In genomic region chr13:39837866-39838265, GRCh38 we compare ENCODE assay signal across 7 cellular contexts.
DNase-seq lines count a peak whose midpoint lies in the region; ATAC-seq, FAIRE-seq and TF ChIP-seq lines count a peak whose summit lies in the region.
"Not testable (repeated sequence)": the region's sequence is repeated elsewhere in the genome, so short reads cannot be mapped to it uniquely, and the experiment has no call there.

No MANE protein-coding gene starts in this region.

- dilution Hi-C loops in mammary epithelial cell (cut with HindIII; ENCODE audit: low sequenced_read_pairs), result not testable (repeated sequence)

- H2AFZ ChIP-seq in PC-3 (ENCODE audit: low read length); mammary epithelial cell (ENCODE audit: low read depth, low read length); smooth muscle cell (ENCODE audit: low read depth): not testable (repeated sequence)

- H3K27me3 ChIP-seq in PC-3 (ENCODE audit: low read length); mammary epithelial cell (ENCODE audit: insufficient read depth, low read length); smooth muscle cell (ENCODE audit: low read depth): not testable (repeated sequence)

- CTCF ChIA-PET in PC-3 (lab: Charles Lee); mammary epithelial cell (lab: Charles Lee; ENCODE audit: low non-redundant PET): not testable (repeated sequence)

- not testable (repeated sequence) for H3K36me3 ChIP-seq in PC-3 (ENCODE audit: low read depth, low read length); mammary epithelial cell (ENCODE audit: insufficient read depth, low read length); smooth muscle cell (ENCODE audit: low read depth)

- intact Hi-C loops in PC-3 (cut with micrococcal nuclease); mammary epithelial cell (cut with micrococcal nuclease): not testable (repeated sequence)

- in situ Hi-C loops in mammary epithelial cell (cut with MboI; ENCODE audit: low sequenced_read_pairs in 2 of 2), result not testable (repeated sequence)

- not testable (repeated sequence) for H3K79me2 ChIP-seq in PC-3 (ENCODE audit: low read length); mammary epithelial cell (ENCODE audit: insufficient read depth, low read length); smooth muscle cell (ENCODE audit: low read depth)

- H3K4me1 ChIP-seq in PC-3 (ENCODE audit: insufficient read depth, low read length), result peaks cover 27% of the 10 kb centered on the region
- H3K4me1 ChIP-seq in mammary epithelial cell (ENCODE audit: insufficient read depth, low read length), result peaks cover 27% of the 10 kb centered on the region
- H3K4me1 ChIP-seq in smooth muscle cell (ENCODE audit: low read depth), result not testable (repeated sequence)

- not testable (repeated sequence) for H4K20me1 ChIP-seq in PC-3 (ENCODE audit: low read length); mammary epithelial cell (ENCODE audit: insufficient read depth, low read length); smooth muscle cell (ENCODE audit: low read depth)

- 0% methylated on average over 1 of the region's 1 CpG for WGBS in mammary epithelial cell (ENCODE audit: low coverage, missing lambda C conversion rate)
- WGBS in smooth muscle cell (ENCODE audit: low lambda C conversion rate), result 73% methylated on average over 1 of the region's 1 CpG

- not testable (repeated sequence) for H3K9ac ChIP-seq in PC-3 (ENCODE audit: low read length); mammary epithelial cell (ENCODE audit: insufficient read depth, low read length); smooth muscle cell (ENCODE audit: low read depth)

- POLR2A ChIA-PET in PC-3 (lab: Charles Lee; ENCODE audit: unreplicated experiment), result not testable (repeated sequence)

- H3F3A ChIP-seq in PC-3 (ENCODE audit: low read length, unreplicated experiment); smooth muscle cell (ENCODE audit: low read depth): not testable (repeated sequence)

- BruUV-seq in PC-3 (replicated peaks; lab: Mats Ljungman, UMichigan); mammary epithelial cell (replicated peaks; lab: Mats Ljungman, UMichigan): not testable (repeated sequence)

- not testable (repeated sequence) for ATAC-seq in PC-3
- ATAC-seq in SK-N-SH treated with all-trans-retinoic acid at 6 μM for 48 hours, result peak; percentile 53

- H3K9me2 ChIP-seq in PC-3 (replicated peaks; ENCODE audit: low read length), result not testable (repeated sequence)

- not testable (repeated sequence) for H3K4me3 ChIP-seq in PC-3 (ENCODE audit: low read length); mammary epithelial cell (replicated peaks in 1 of 3; ENCODE audit: insufficient read depth in 1 of 3, low read depth in 2 of 3, low read length in 3 of 3); smooth muscle cell

- DNase-seq in D721Med (ENCODE audit: insufficient read length, low spot score); smooth muscle cell (lab: John Stamatoyannopoulos, UW; ENCODE audit: unreplicated experiment): not testable (repeated sequence)
- peak; percentile 38 for DNase-seq in PC-3
- peak; percentile 61 for DNase-seq in mammary epithelial cell
- peak; percentile 3 for DNase-seq in epithelial cell of prostate (ENCODE audit: low read depth, low spot score)
- peak; percentile 28 for DNase-seq in iris pigment epithelial cell (ENCODE audit: low read depth)

- not testable (repeated sequence) for H3K9me3 ChIP-seq in PC-3 (ENCODE audit: low read length); mammary epithelial cell (replicated peaks; ENCODE audit: insufficient read depth, low read length); smooth muscle cell (replicated peaks; ENCODE audit: low read depth)

- TF ChIP-seq CTCF in D721Med (IDR thresholded peaks at IDR 0.05; ENCODE audit: insufficient read depth, missing control alignments); PC-3 (conservative IDR thresholded peaks at IDR 0.05; ENCODE audit: low read depth, low read length); mammary epithelial cell (conservative IDR thresholded peaks at IDR 0.05 in 1 of 2, IDR thresholded peaks at IDR 0.05 in 1 of 2; ENCODE audit: extremely low read depth in 1 of 2, insufficient read depth in 1 of 2, low read depth in 1 of 2, low read length in 2 of 2); smooth muscle cell (IDR thresholded peaks at IDR 0.05; ENCODE audit: borderline replicate concordance, insufficient read depth, poor library complexity, severe bottlenecking): not testable (repeated sequence)

- H3K4me2 ChIP-seq in PC-3 (ENCODE audit: low read length); mammary epithelial cell (ENCODE audit: insufficient read depth, low read depth, low read length); smooth muscle cell: not testable (repeated sequence)

- not testable (repeated sequence) for H3K27ac ChIP-seq in PC-3 (ENCODE audit: low read length); mammary epithelial cell (ENCODE audit: insufficient read depth, low read depth, low read length); epithelial cell of prostate
- peak overlapping the region; percentile 78 for H3K27ac ChIP-seq in smooth muscle cell (ENCODE audit: low read depth)

- FAIRE-seq in D721Med (lab: Jason Lieb, UNC), result peak; percentile 6
